Comparison of ENCODE assay signal across 1 cellular context in genomic region chr12:11648514-11649412, GRCh38.
TF ChIP-seq lines count a peak whose summit lies in the region.

No MANE protein-coding gene starts in this region.

TF ChIP-seq in HCT116, 20 proteins besides CTCF, POLR2A, EP300 and RAD21 (continued from another document):
- TF ChIP-seq EZH2phosphoT487 (IDR thresholded peaks at IDR 0.05; ENCODE audit: borderline replicate concordance) (no peak), SP1 (IDR thresholded peaks at IDR 0.05; ENCODE audit: low read depth) (peak; percentile 56), ZBTB33 (IDR thresholded peaks at IDR 0.05; ENCODE audit: extremely low read depth, insufficient replicate concordance, low read length) (no peak), FOSL1 (IDR thresholded peaks at IDR 0.05; ENCODE audit: low read depth) (no peak), EGR1 (IDR thresholded peaks at IDR 0.05; ENCODE audit: low read depth) (no peak), SRF (IDR thresholded peaks at IDR 0.05; ENCODE audit: low read depth) (no peak), ZFX (IDR thresholded peaks at IDR 0.05) (no peak), EZH2 (IDR thresholded peaks at IDR 0.05) (no peak)
